Comparison of ENCODE assay signal across 8 cellular contexts in the genomic region with DNA sequence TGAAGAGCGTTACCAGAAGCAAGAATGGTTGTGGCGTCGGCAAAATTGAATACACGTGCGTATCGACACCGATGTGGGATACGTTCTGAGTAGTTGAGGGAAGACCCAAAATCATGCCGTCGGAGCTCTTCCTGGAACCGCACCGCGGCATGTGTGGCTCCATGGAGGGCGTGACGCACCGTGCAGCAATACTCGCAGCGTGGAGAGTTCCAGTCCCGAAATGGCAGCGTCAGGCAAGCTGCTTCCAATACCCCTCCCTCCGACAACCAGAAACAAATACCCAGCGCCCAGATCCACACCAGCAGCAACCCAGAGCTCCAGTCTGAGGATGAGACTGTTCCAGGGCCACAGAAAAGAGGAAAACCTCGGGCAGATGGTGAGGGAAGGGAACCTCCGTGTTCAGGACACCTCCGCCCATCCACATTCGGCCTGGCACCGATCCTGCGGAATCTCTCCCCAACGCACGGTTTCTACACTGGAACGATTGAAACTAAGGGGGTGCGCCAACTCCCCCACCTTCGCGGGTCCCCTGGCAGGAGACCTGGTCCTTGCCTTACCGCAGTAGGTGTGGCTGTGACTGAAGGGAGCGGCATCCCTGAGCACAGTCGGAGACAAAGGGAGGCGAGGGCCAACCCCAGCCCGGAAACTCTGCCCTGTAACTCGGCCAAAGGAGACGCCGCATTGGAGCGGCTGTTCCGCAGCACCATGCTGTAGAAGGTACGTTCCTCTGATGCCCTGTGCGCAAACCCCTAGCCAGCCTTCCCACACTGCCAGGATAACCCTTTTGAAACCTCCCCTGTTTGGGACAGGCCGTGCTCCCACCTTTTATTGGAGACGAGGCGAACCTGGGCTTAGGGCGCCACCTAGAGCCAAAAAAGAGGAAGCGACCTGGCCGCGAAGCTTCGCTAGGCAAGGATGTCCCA. TPM values are rescaled to one million over a fixed set of nuclear protein-coding genes. Genes with fewer than 3 reads are reported as not detected.
DNase-seq lines count a peak whose midpoint lies in the region; ATAC-seq and TF ChIP-seq lines count a peak whose summit lies in the region.

No MANE protein-coding gene starts in this region.

- H3K36me3 ChIP-seq in breast epithelium (no peaks in the 10 kb centered on the region), smooth muscle cell (ENCODE audit: low read depth) (no peaks in the 10 kb centered on the region)

- ATAC-seq in HG02885 (IDR thresholded peaks at IDR 0.05; ENCODE audit: poor library complexity, unreplicated experiment): peak; percentile 64
- ATAC-seq in T-helper 17 cell: peak; percentile 59

- peaks cover 8% of the 10 kb centered on the region for H3K4me1 Mint-ChIP-seq in T-helper 17 cell

- peaks cover 8% of the 10 kb centered on the region for H3F3A ChIP-seq in smooth muscle cell (ENCODE audit: low read depth)

- H3K27ac Mint-ChIP-seq in T-helper 17 cell: peak overlapping the region; percentile 8

- intact Hi-C loops in breast epithelium (cut with DNase I; ENCODE audit: low total_unique reads): no loop called here

- TF ChIP-seq CTCF in breast epithelium (IDR thresholded peaks at IDR 0.05) (peak; percentile 58 to 87 (median 87)), smooth muscle cell (IDR thresholded peaks at IDR 0.05; ENCODE audit: borderline replicate concordance, insufficient read depth, poor library complexity, severe bottlenecking) (peak; percentile 94)

- peak; percentile 54 for DNase-seq in DMS53 treated with DMSO at 0.1 percent for 48 hours (lab: John Stamatoyannopoulos, UW; ENCODE audit: unreplicated experiment)
- peak in 2 of 3 donors; percentile 12 to 32 for DNase-seq in T-helper 17 cell
- DNase-seq in breast epithelium (ENCODE audit: low spot score in 2 of 2): peak; percentile 35 to 67
- DNase-seq in inferior parietal cortex (ENCODE audit: extremely low spot score): peak; percentile 77
- peak; percentile 20 for DNase-seq in smooth muscle cell (lab: John Stamatoyannopoulos, UW; ENCODE audit: unreplicated experiment)
- DNase-seq in NCI-H187 (lab: John Stamatoyannopoulos, UW): no peak
- no peak for DNase-seq in NCI-H1105 treated with DMSO at 0.1 percent for 48 hours (lab: John Stamatoyannopoulos, UW)

- H3K9me3 ChIP-seq in T-helper 17 cell (ENCODE audit: control insufficient read depth, low read length, poor library complexity, severe bottlenecking) (no peaks in the 10 kb centered on the region), breast epithelium (no peaks in the 10 kb centered on the region), smooth muscle cell (replicated peaks; ENCODE audit: low read depth) (no peaks in the 10 kb centered on the region)

- H3K4me3 ChIP-seq in breast epithelium (peak overlapping the region; percentile 39 to 68 (median 53)), smooth muscle cell (peak overlapping the region; percentile 53)

- H3K27ac ChIP-seq in breast epithelium (peak overlapping the region in 1 of 2 donors; percentile 29), smooth muscle cell (ENCODE audit: low read depth) (no peak overlapping the region)

- no peaks in the 10 kb centered on the region for H3K27me3 ChIP-seq in breast epithelium
- H3K27me3 ChIP-seq in smooth muscle cell (ENCODE audit: low read depth): no peaks in the 10 kb centered on the region

- no peaks in the 10 kb centered on the region for H3K79me2 ChIP-seq in smooth muscle cell (ENCODE audit: low read depth)

- H4K20me1 ChIP-seq in smooth muscle cell (ENCODE audit: low read depth): no peaks in the 10 kb centered on the region

- peak overlapping the region; percentile 89 for H3K4me3 Mint-ChIP-seq in T-helper 17 cell

- H2AFZ ChIP-seq in smooth muscle cell (ENCODE audit: low read depth): peak overlapping the region; percentile 95

- H3K4me2 ChIP-seq in smooth muscle cell: peak overlapping the region; percentile 91

- no peak overlapping the region for H3K9ac ChIP-seq in smooth muscle cell (ENCODE audit: low read depth)

- H3K4me1 ChIP-seq in breast epithelium (no peaks in the 10 kb centered on the region), smooth muscle cell (ENCODE audit: low read depth) (no peaks in the 10 kb centered on the region)

- WGBS in smooth muscle cell (ENCODE audit: low lambda C conversion rate): 30% methylated on average over 53 of the region's 54 CpGs

- H3K36me3 Mint-ChIP-seq in T-helper 17 cell (ENCODE audit: low read depth): peaks cover 5% of the 10 kb centered on the region

- H3K27me3 Mint-ChIP-seq in T-helper 17 cell: peaks cover 37% of the 10 kb centered on the region

- TF ChIP-seq POLR2A in breast epithelium (IDR thresholded peaks at IDR 0.05): no peak

RNA-seq across cellular contexts. Expression of a gene that starts 28.3 kb away (rescaled TPM):
- total RNA-seq in T-helper 17 cell (not detected), breast epithelium (not detected), smooth muscle cell (not detected in 2 replicates)
- polyA plus RNA-seq in smooth muscle cell: not detected in 2 replicates

Comparison
In these comparisons a context has a peak if more than half of its experiments do, and no peak if none do; other contexts are left out.
1. DNase-seq: peak in DMS53 treated with DMSO at 0.1 percent for 48 hours (single experiment), T-helper 17 cell (2 of 3), breast epithelium (2 of 2), inferior parietal cortex (single experiment) and smooth muscle cell (single experiment); none in NCI-H187 (0 of 2) and NCI-H1105 treated with DMSO at 0.1 percent for 48 hours (single experiment).